In the genomic region with DNA sequence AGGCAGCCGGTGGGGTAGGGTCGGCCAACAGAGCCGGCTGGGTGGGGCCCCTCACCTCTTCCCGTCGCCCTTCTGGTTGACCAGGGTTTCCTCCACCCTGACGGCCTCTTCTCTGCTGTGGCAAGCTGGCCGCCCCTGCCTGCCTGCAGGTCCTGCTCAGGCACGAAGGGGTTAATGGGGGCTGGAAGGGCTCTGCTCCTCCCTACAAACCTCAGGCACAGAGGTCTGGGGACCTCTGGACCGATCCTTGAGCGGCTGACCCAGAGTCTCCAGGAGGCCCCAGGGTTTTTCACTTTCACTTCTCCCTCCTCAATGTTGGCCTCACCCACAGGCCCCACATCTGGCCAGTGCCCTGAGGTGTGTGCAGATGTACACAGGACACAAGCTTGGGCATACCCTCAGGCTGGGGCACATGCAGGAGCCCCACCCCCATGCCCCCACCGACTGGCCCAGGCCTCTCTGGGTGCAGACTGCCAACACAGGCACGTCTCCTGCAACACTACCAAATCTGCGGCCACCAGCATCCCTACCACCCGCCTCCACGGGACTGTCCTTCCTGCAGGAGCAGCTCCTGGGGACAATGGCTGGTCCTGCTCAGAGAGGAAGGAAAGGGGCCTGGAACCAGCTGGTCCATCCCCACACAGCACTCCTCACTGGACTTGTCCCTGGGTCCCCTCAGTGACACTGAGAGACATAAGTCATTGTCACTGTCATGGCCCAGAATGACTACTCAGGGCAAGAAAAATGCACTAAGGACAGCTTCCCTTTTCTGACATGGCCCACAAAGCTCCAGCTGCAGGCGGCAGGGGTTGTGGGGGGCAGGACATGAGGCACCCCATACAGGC, we compare ENCODE assay signal across 7 cellular contexts. TPM values are rescaled to one million over a fixed set of nuclear protein-coding genes. Genes with fewer than 3 reads are reported as not detected.
DNase-seq lines count a peak whose midpoint lies in the region; ATAC-seq, FAIRE-seq and TF ChIP-seq lines count a peak whose summit lies in the region.

No MANE protein-coding gene starts in this region.

- H3K56ac ChIP-seq in H1 (replicated peaks; ENCODE audit: insufficient read length, low read depth, low read length), result no peak overlapping the region

- no peaks in the 10 kb centered on the region; the same call in 1 of the 2 replicates for H3K23me2 ChIP-seq in H1 (ENCODE audit: low read depth, low read length)

- H3K27me3 ChIP-seq in NT2/D1 (ENCODE audit: insufficient read depth, insufficient read length), result peaks cover 89% of the 10 kb centered on the region
- peaks cover 85 to 97% (median 91%) of the 10 kb centered on the region in 4 experiments for H3K27me3 ChIP-seq in H1 (replicated peaks in 1 of 4; ENCODE audit: control insufficient read depth in 3 of 4, extremely low read depth in 1 of 4, insufficient read depth in 3 of 4, low read length in 3 of 4)
- peaks cover 94% of the 10 kb centered on the region for H3K27me3 ChIP-seq in smooth muscle cell (ENCODE audit: low read depth)

- H3K23ac ChIP-seq in H1 (ENCODE audit: insufficient read length), result no peak overlapping the region

- no peak for TF ChIP-seq RAD21 in H1 (IDR thresholded peaks at IDR 0.05 in 1 of 2, conservative IDR thresholded peaks at IDR 0.05 in 1 of 2; ENCODE audit: low read depth in 2 of 2, low read length in 2 of 2)

- no peak overlapping the region for H2AFZ ChIP-seq in H1 (ENCODE audit: low read length)
- H2AFZ ChIP-seq in smooth muscle cell (ENCODE audit: low read depth), result no peak overlapping the region

- TF ChIP-seq CTCF in H1 (IDR thresholded peaks at IDR 0.05; ENCODE audit: control extremely low read depth in 1 of 3, insufficient read depth in 1 of 3, low read depth in 1 of 3, low read length in 3 of 3) (no peak), smooth muscle cell (IDR thresholded peaks at IDR 0.05; ENCODE audit: borderline replicate concordance, insufficient read depth, poor library complexity, severe bottlenecking) (no peak)

- peak overlapping the region; percentile 88; the same call in 1 of the 2 replicates for H2BK15ac ChIP-seq in H1 (ENCODE audit: low read length)

- H2BK20ac ChIP-seq in H1 (ENCODE audit: low read length), result no peak overlapping the region

- H3K27ac ChIP-seq in H1 (ENCODE audit: low read depth, low read length) (no peak overlapping the region), smooth muscle cell (ENCODE audit: low read depth) (no peak overlapping the region)

- DNase-seq in H54 (ENCODE audit: insufficient read length, low spot score), result peak; percentile 57
- DNase-seq in NT2/D1 (ENCODE audit: low read depth, low spot score), result no peak
- DNase-seq in H1 (ENCODE audit: low read depth in 1 of 2, low spot score in 2 of 2), result peak in 1 of 2 experiments; percentile 76
- no peak for DNase-seq in smooth muscle cell (lab: John Stamatoyannopoulos, UW; ENCODE audit: unreplicated experiment)
- no peak for DNase-seq in NCI-H187 (lab: John Stamatoyannopoulos, UW)

- H3K14ac ChIP-seq in H1 (ENCODE audit: insufficient read length), result no peak overlapping the region

- no peak overlapping the region for H3K18ac ChIP-seq in H1 (ENCODE audit: extremely low read depth, low read length)

- H3K4ac ChIP-seq in H1 (replicated peaks; ENCODE audit: insufficient read length, low read depth, low read length), result no peak overlapping the region

- no peaks in the 10 kb centered on the region for H3F3A ChIP-seq in smooth muscle cell (ENCODE audit: low read depth)

- ATAC-seq in GM21529 (IDR thresholded peaks at IDR 0.05; ENCODE audit: unreplicated experiment) (no peak), HG03159 (IDR thresholded peaks at IDR 0.05; ENCODE audit: unreplicated experiment) (no peak)

- no peak overlapping the region for H2BK5ac ChIP-seq in H1 (ENCODE audit: low read depth, low read length)

- no peak overlapping the region for H4K5ac ChIP-seq in H1 (ENCODE audit: insufficient read length, low read depth, low read length)

- peak overlapping the region; percentile 18 to 67; a peak in 2 of 4 replicates for H3K4me2 ChIP-seq in H1 (ENCODE audit: insufficient read depth in 1 of 2, low read depth in 2 of 2, low read length in 2 of 2)
- peak overlapping the region; percentile 26 for H3K4me2 ChIP-seq in smooth muscle cell

- H3K4me1 ChIP-seq in NT2/D1 (ENCODE audit: insufficient read depth, insufficient read length), result peaks cover 18% of the 10 kb centered on the region
- H3K4me1 ChIP-seq in H1 (replicated peaks in 1 of 4; ENCODE audit: control insufficient read depth in 3 of 4, insufficient read depth in 4 of 4, low read length in 3 of 4), result peaks cover 0 to 44% (median 19%) of the 10 kb centered on the region in 4 experiments; a peak in 5 of 7 replicates
- peaks cover 13% of the 10 kb centered on the region for H3K4me1 ChIP-seq in smooth muscle cell (ENCODE audit: low read depth)

- H4K20me1 ChIP-seq in H1 (replicated peaks in 1 of 2; ENCODE audit: control insufficient read depth in 1 of 2, insufficient read depth in 2 of 2, low read length in 2 of 2), result peaks cover 18 to 34% of the 10 kb centered on the region in 2 experiments
- H4K20me1 ChIP-seq in smooth muscle cell (ENCODE audit: low read depth), result no peaks in the 10 kb centered on the region

- H2BK12ac ChIP-seq in H1 (ENCODE audit: low read depth, low read length), result peak overlapping the region; percentile 50; the same call in 1 of the 2 replicates

- no peak overlapping the region; the same call in 1 of the 2 replicates for H4K8ac ChIP-seq in H1 (ENCODE audit: extremely low read depth, insufficient read depth, low read length)

- no peak for TF ChIP-seq EP300 in H1 (IDR thresholded peaks at IDR 0.05; ENCODE audit: borderline replicate concordance in 1 of 2, low read depth in 2 of 2, low read length in 2 of 2)

- no peak overlapping the region for H2BK120ac ChIP-seq in H1 (replicated peaks; ENCODE audit: low read depth, low read length)

- H3K79me1 ChIP-seq in H1 (ENCODE audit: low read depth, low read length), result no peaks in the 10 kb centered on the region

- H2AK5ac ChIP-seq in H1 (ENCODE audit: low read depth, low read length), result no peak overlapping the region

- H3K4me3 ChIP-seq in NT2/D1 (ENCODE audit: insufficient read length, low read depth) (peak overlapping the region; percentile 2), H1 (ENCODE audit: extremely low read depth in 1 of 4, insufficient read depth in 2 of 4, low read depth in 3 of 4, low read length in 4 of 4) (peak overlapping the region in 3 of 4 experiments; percentile 4 to 56 (median 10); a peak in 4 of 8 replicates), smooth muscle cell (no peak overlapping the region)

- CTCF ChIA-PET in H1 (lab: Charles Lee; ENCODE audit: partially characterized antibody), result interaction anchor here (0.7 to 16.5 kb wide), 15 partner anchors 10 to 196 kb away, joined by 3 to 168 read pairs (median 4); partner anchors contain the start of gene GP1BB

- FAIRE-seq in H54 (lab: Jason Lieb, UNC), result no peak
- FAIRE-seq in H1 (lab: Jason Lieb, UNC), result no peak

- H3K79me2 ChIP-seq in H1 (ENCODE audit: control insufficient read depth in 1 of 2, insufficient read depth in 2 of 2, low read length in 2 of 2) (no peaks in the 10 kb centered on the region), smooth muscle cell (ENCODE audit: low read depth) (no peaks in the 10 kb centered on the region)

- H3K36me3 ChIP-seq in NT2/D1 (ENCODE audit: insufficient read depth, insufficient read length, low read length) (no peaks in the 10 kb centered on the region), H1 (ENCODE audit: control insufficient read depth in 2 of 4, insufficient read depth in 4 of 4, low read length in 3 of 4) (peaks cover 0 to 20% (median 0%) of the 10 kb centered on the region in 4 experiments; a peak in 1 of 8 replicates), smooth muscle cell (ENCODE audit: low read depth) (no peaks in the 10 kb centered on the region)

- 10% methylated on average over 15 of the region's 16 CpGs; no CpG with 5 or more reads in 1 of the 2 experiments for WGBS in H1 (ENCODE audit: extremely low coverage in 1 of 2, insufficient coverage in 1 of 2, insufficient read length in 1 of 2, insufficient replicate concordance in 2 of 2, low coverage in 1 of 2, low lambda C conversion rate in 2 of 2, missing lambda C conversion rate in 1 of 2), 2 experiments
- 29% methylated on average over 16 of the region's 16 CpGs for WGBS in smooth muscle cell (ENCODE audit: low lambda C conversion rate)

- H3K9me3 ChIP-seq in NT2/D1 (ENCODE audit: insufficient read depth, low read length) (no peaks in the 10 kb centered on the region), H1 (ENCODE audit: insufficient read depth in 2 of 2, low read depth in 1 of 2, low read length in 1 of 2) (no peaks in the 10 kb centered on the region), smooth muscle cell (replicated peaks; ENCODE audit: low read depth) (no peaks in the 10 kb centered on the region)

- POLR2A ChIA-PET in H1 (lab: Charles Lee; ENCODE audit: partially characterized antibody), result interaction anchor here (0.6 to 3.8 kb wide), 4 partner anchors 8 to 61 kb away, joined by 3 to 21 read pairs (median 4); no protein-coding TSS in a partner anchor

- peak overlapping the region; percentile 16 for H3K9ac ChIP-seq in NT2/D1 (ENCODE audit: insufficient read length, low read depth)
- H3K9ac ChIP-seq in H1 (replicated peaks in 1 of 4; ENCODE audit: extremely low read depth in 1 of 4, low read depth in 3 of 4, low read length in 3 of 4), result no peak overlapping the region
- H3K9ac ChIP-seq in smooth muscle cell (ENCODE audit: low read depth), result no peak overlapping the region

- no peak overlapping the region for H4K91ac ChIP-seq in H1 (replicated peaks; ENCODE audit: insufficient read length, low read length)

- TF ChIP-seq POLR2A in H54 (IDR thresholded peaks at IDR 0.05; ENCODE audit: low read depth, low read length) (no peak), H1 (IDR thresholded peaks at IDR 0.05; ENCODE audit: control extremely low read depth in 1 of 2, low read depth in 2 of 2, low read length in 2 of 2) (no peak)

RNA-seq across cellular contexts. Expression of gene TBX1, which starts 3.2 kb away (rescaled TPM):
- total RNA-seq in H1 (2021; fragmentation: NEBNext Ultra II Directional; extraction: Animal tissue kit (Norgen Biotek cat#: 25700)), result 0.28 and 0.38 TPM in 2 replicates
- not detected in 2 replicates for polyA plus RNA-seq in H1 (2011; rRNA removed)
- polyA plus RNA-seq in H1 (2011; cell fraction: cytosol; rRNA removed), result not detected
- polyA plus RNA-seq in H1 (2011; cell fraction: nucleus; rRNA removed), result not detected
- not detected in 4 replicates for polyA plus RNA-seq in H1 (2012, experiment 1 of 2)
- polyA plus RNA-seq in H1 (2012, experiment 2 of 2), result 0.10 TPM
- 0.14 TPM for polyA plus RNA-seq in H1 (2013, experiment 1 of 2)
- 0.09 TPM for polyA plus RNA-seq in H1 (2013, experiment 2 of 2)
- not detected in 2 replicates for polyA minus RNA-seq in H1 (2011; rRNA and poly(A)+ RNA removed)
- not detected for polyA minus RNA-seq in H1 (2011; cell fraction: cytosol; rRNA and poly(A)+ RNA removed)
- not detected for polyA minus RNA-seq in H1 (2011; cell fraction: nucleus; rRNA and poly(A)+ RNA removed)
- total RNA-seq in smooth muscle cell, result not detected in 2 replicates
- polyA plus RNA-seq in smooth muscle cell, result not detected in 2 replicates

RNA-seq across cellular contexts. Expression of gene GP1BB, which starts 34.0 kb away (rescaled TPM):
- total RNA-seq in H1 (2021; fragmentation: NEBNext Ultra II Directional; extraction: Animal tissue kit (Norgen Biotek cat#: 25700)), result not detected in 2 replicates
- polyA plus RNA-seq in H1 (2011; rRNA removed) (0.36 and 0.66 TPM in 2 replicates), smooth muscle cell (6.7 and 9.7 TPM in 2 replicates)
- polyA plus RNA-seq in H1 (2011; cell fraction: cytosol; rRNA removed), result 0.27 TPM
- polyA plus RNA-seq in H1 (2011; cell fraction: nucleus; rRNA removed), result 2.4 TPM
- polyA plus RNA-seq in H1 (2012, experiment 1 of 2), result 0.38 to 0.69 TPM (median 0.55 TPM) in 3 of 4 replicates, not detected in the other
- not detected for polyA plus RNA-seq in H1 (2012, experiment 2 of 2)
- polyA plus RNA-seq in H1 (2013, experiment 1 of 2), result 0.36 TPM
- 0.83 TPM for polyA plus RNA-seq in H1 (2013, experiment 2 of 2)
- not detected in 2 replicates for polyA minus RNA-seq in H1 (2011; rRNA and poly(A)+ RNA removed)
- polyA minus RNA-seq in H1 (2011; cell fraction: cytosol; rRNA and poly(A)+ RNA removed), result not detected
- 0.60 TPM for polyA minus RNA-seq in H1 (2011; cell fraction: nucleus; rRNA and poly(A)+ RNA removed)
- 0.94 and 3.0 TPM in 2 replicates for total RNA-seq in smooth muscle cell

RNA-seq across cellular contexts. Expression of gene SEPTIN5, which starts 43.1 kb away (rescaled TPM):
- total RNA-seq in H1 (2021; fragmentation: NEBNext Ultra II Directional; extraction: Animal tissue kit (Norgen Biotek cat#: 25700)), result 7.8 and 8.6 TPM in 2 replicates
- polyA plus RNA-seq in H1 (2011; rRNA removed), result 6.0 and 9.1 TPM in 2 replicates
- 6.7 TPM for polyA plus RNA-seq in H1 (2011; cell fraction: cytosol; rRNA removed)
- 18.5 TPM for polyA plus RNA-seq in H1 (2011; cell fraction: nucleus; rRNA removed)
- polyA plus RNA-seq in H1 (2012, experiment 1 of 2), result 5.8 to 13.4 TPM (median 10.9 TPM) in 4 replicates
- 8.4 TPM for polyA plus RNA-seq in H1 (2012, experiment 2 of 2)
- polyA plus RNA-seq in H1 (2013, experiment 1 of 2), result 9.7 TPM
- 9.0 TPM for polyA plus RNA-seq in H1 (2013, experiment 2 of 2)
- 7.3 and 8.0 TPM in 2 replicates for polyA minus RNA-seq in H1 (2011; rRNA and poly(A)+ RNA removed)
- polyA minus RNA-seq in H1 (2011; cell fraction: cytosol; rRNA and poly(A)+ RNA removed), result 2.3 TPM
- 8.8 TPM for polyA minus RNA-seq in H1 (2011; cell fraction: nucleus; rRNA and poly(A)+ RNA removed)
- total RNA-seq in smooth muscle cell, result 19.9 and 26.6 TPM in 2 replicates
- polyA plus RNA-seq in smooth muscle cell, result 41.5 and 64.1 TPM in 2 replicates
